8 cellular contexts compared by ENCODE assay signal in the genomic region with DNA sequence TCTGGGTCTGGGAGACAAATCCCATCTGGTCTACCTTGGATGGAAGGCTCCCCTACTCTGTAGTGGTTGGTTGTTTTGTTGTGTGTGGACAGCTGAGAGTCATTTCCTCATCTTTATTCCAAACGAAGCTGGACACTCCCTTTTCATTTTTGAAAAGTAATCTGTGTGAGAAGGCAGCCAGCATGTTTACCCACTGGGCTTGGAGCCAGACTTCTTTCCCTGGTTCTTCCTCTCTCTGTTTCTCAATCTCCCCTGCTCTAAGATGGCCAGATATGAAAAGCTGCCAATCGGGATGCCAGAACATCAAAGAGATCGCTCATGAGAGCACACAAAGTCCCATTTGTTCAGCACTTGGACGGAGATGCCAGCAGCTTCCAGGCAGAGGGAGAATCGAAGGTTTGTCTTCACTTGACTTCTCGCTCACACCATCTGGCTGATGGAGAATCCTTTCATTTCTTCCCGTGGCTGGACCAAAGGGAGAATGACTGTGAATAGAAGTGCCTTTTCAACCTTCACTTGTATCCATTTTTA.
A peak's percentile ranks its signal among the peaks of the same experiment; 100 is the strongest.
DNase-seq lines count a peak whose midpoint lies in the region; ATAC-seq, FAIRE-seq and TF ChIP-seq lines count a peak whose summit lies in the region.

No MANE protein-coding gene starts in this region.

- no peak for TF ChIP-seq CTCF in A549 (IDR thresholded peaks at IDR 0.05)
- no peak for TF ChIP-seq CTCF in kidney epithelial cell (IDR thresholded peaks at IDR 0.05; ENCODE audit: insufficient read depth, low read length, poor library complexity, severe bottlenecking)
- no peak for TF ChIP-seq CTCF in thoracic aorta (IDR thresholded peaks at IDR 0.05)

- FAIRE-seq in A549 (lab: Jason Lieb, UNC) = peak; percentile 99

- DNase-seq in A549 (ENCODE audit: low read depth in 1 of 2, low spot score in 1 of 2) (peak; percentile 67 to 96), MV-4-11 (lab: John Stamatoyannopoulos, UW) (peak; percentile 36), astrocyte of the hippocampus (ENCODE audit: low read depth, low spot score) (peak; percentile 75), kidney epithelial cell (ENCODE audit: low read depth) (peak; percentile 39), thoracic aorta (ENCODE audit: low spot score) (peak; percentile 10), RKO (ENCODE audit: low spot score) (no peak)

- POLR2A ChIA-PET in A549 (lab: Yijun Ruan, JAX) = interaction anchor here (1.3 to 1.6 kb wide), 3 partner anchors 109 to 308 kb away, joined by 4 to 9 read pairs (median 7); a partner anchor contains a TSS

- TF ChIP-seq POLR2A in A549 (IDR thresholded peaks at IDR 0.05; ENCODE audit: low read length) = no peak

- ATAC-seq in A549 (peak; percentile 93 to 95), thoracic aorta (ENCODE audit: insufficient number of reproducible peaks, low FRiP score, low read depth) (peak; percentile 45), GM19397 (IDR thresholded peaks at IDR 0.05; ENCODE audit: unreplicated experiment) (no peak), GM21367 (IDR thresholded peaks at IDR 0.05; ENCODE audit: unreplicated experiment) (no peak)

- no peaks in the 10 kb centered on the region for H3K27me3 ChIP-seq in kidney epithelial cell (ENCODE audit: control insufficient read depth, insufficient read depth, low read length)
- H3K27me3 ChIP-seq in thoracic aorta (replicated peaks; ENCODE audit: insufficient read depth) = no peaks in the 10 kb centered on the region

- peak overlapping the region; percentile 68 for H3K4me2 ChIP-seq in A549

- H3K4me1 ChIP-seq in A549 (peaks cover 28% of the 10 kb centered on the region), thoracic aorta (ENCODE audit: control insufficient read depth in 1 of 2, low read depth in 2 of 2) (peaks cover 3 to 8% of the 10 kb centered on the region in 2 donors)

- H3K9me3 ChIP-seq in A549 = no peaks in the 10 kb centered on the region
- no peaks in the 10 kb centered on the region for H3K9me3 ChIP-seq in thoracic aorta

- CTCF ChIA-PET in A549 (lab: Yijun Ruan, JAX) = interaction anchor here (0.6 to 1.4 kb wide), 5 partner anchors 11 to 657 kb away, joined by 3 to 4 read pairs (median 3); no protein-coding TSS in a partner anchor

- peak overlapping the region; percentile 65 to 81 for H3K27ac ChIP-seq in A549
- H3K27ac ChIP-seq in thoracic aorta = no peak overlapping the region

- H3K36me3 ChIP-seq in kidney epithelial cell (ENCODE audit: control insufficient read depth, insufficient read depth, low read length) = no peaks in the 10 kb centered on the region
- H3K36me3 ChIP-seq in thoracic aorta = no peaks in the 10 kb centered on the region

- 4% methylated on average over 7 of the region's 7 CpGs for WGBS in A549 (ENCODE audit: missing lambda C conversion rate)

- TF ChIP-seq RAD21 in A549 (conservative IDR thresholded peaks at IDR 0.05 in 1 of 2, IDR thresholded peaks at IDR 0.05 in 1 of 2) = peak; percentile 3 to 78; a peak in 3 of 5 replicates

- peak overlapping the region; percentile 14; the same call in 1 of the 3 replicates for H3K4me3 ChIP-seq in A549
- no peak overlapping the region for H3K4me3 ChIP-seq in kidney epithelial cell (ENCODE audit: low read depth, low read length)
- H3K4me3 ChIP-seq in thoracic aorta = peak overlapping the region; percentile 48

- peak; percentile 85 to 90; a peak in 3 of 5 replicates for TF ChIP-seq EP300 in A549 (IDR thresholded peaks at IDR 0.05)

TF ChIP-seq in A549, 52 proteins besides CTCF, POLR2A, EP300 and RAD21:
- TF ChIP-seq, protein P1, sequence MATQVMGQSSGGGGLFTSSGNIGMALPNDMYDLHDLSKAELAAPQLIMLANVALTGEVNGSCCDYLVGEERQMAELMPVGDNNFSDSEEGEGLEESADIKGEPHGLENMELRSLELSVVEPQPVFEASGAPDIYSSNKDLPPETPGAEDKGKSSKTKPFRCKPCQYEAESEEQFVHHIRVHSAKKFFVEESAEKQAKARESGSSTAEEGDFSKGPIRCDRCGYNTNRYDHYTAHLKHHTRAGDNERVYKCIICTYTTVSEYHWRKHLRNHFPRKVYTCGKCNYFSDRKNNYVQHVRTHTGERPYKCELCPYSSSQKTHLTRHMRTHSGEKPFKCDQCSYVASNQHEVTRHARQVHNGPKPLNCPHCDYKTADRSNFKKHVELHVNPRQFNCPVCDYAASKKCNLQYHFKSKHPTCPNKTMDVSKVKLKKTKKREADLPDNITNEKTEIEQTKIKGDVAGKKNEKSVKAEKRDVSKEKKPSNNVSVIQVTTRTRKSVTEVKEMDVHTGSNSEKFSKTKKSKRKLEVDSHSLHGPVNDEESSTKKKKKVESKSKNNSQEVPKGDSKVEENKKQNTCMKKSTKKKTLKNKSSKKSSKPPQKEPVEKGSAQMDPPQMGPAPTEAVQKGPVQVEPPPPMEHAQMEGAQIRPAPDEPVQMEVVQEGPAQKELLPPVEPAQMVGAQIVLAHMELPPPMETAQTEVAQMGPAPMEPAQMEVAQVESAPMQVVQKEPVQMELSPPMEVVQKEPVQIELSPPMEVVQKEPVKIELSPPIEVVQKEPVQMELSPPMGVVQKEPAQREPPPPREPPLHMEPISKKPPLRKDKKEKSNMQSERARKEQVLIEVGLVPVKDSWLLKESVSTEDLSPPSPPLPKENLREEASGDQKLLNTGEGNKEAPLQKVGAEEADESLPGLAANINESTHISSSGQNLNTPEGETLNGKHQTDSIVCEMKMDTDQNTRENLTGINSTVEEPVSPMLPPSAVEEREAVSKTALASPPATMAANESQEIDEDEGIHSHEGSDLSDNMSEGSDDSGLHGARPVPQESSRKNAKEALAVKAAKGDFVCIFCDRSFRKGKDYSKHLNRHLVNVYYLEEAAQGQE (IDR thresholded peaks at IDR 0.05) = peak; percentile 44; the same call in 1 of the 2 replicates
- TF ChIP-seq NPAS2 (CRISPR knock-in tag; IDR thresholded peaks at IDR 0.05; ENCODE audit: borderline replicate concordance) (no peak), KDM5A (IDR thresholded peaks at IDR 0.05) (no peak), FOSL2 (IDR thresholded peaks at IDR 0.05) (peak; percentile 74; the same call in 1 of the 2 replicates), FOSL2 (CRISPR knock-in tag; IDR thresholded peaks at IDR 0.05) (peak; percentile 59), ZSCAN20 (CRISPR knock-in tag; IDR thresholded peaks at IDR 0.05) (no peak), NFE2L2 (conservative IDR thresholded peaks at IDR 0.05; ENCODE audit: low read length) (no peak), GATA3 (IDR thresholded peaks at IDR 0.05; ENCODE audit: borderline replicate concordance) (peak; percentile 100), HDAC2 (IDR thresholded peaks at IDR 0.05) (no peak), CEBPB (IDR thresholded peaks at IDR 0.05) (peak; percentile 95 to 96), TP53 (CRISPR knock-in tag; IDR thresholded peaks at IDR 0.05) (no peak), PHF8 (IDR thresholded peaks at IDR 0.05; ENCODE audit: borderline replicate concordance, low read depth) (no peak), NR3C1 (IDR thresholded peaks at IDR 0.05) (no peak), JUNB (IDR thresholded peaks at IDR 0.05) (peak; percentile 91), JUN (IDR thresholded peaks at IDR 0.05) (peak; percentile 88 to 95), SMC3 (IDR thresholded peaks at IDR 0.05) (peak; percentile 70)
- TF ChIP-seq, protein P2, sequence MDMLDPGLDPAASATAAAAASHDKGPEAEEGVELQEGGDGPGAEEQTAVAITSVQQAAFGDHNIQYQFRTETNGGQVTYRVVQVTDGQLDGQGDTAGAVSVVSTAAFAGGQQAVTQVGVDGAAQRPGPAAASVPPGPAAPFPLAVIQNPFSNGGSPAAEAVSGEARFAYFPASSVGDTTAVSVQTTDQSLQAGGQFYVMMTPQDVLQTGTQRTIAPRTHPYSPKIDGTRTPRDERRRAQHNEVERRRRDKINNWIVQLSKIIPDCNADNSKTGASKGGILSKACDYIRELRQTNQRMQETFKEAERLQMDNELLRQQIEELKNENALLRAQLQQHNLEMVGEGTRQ (IDR thresholded peaks at IDR 0.05) = no peak
- TF ChIP-seq, protein P3, sequence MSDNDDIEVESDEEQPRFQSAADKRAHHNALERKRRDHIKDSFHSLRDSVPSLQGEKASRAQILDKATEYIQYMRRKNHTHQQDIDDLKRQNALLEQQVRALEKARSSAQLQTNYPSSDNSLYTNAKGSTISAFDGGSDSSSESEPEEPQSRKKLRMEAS (IDR thresholded peaks at IDR 0.05) = peak; percentile 68
- TF ChIP-seq, protein P4, sequence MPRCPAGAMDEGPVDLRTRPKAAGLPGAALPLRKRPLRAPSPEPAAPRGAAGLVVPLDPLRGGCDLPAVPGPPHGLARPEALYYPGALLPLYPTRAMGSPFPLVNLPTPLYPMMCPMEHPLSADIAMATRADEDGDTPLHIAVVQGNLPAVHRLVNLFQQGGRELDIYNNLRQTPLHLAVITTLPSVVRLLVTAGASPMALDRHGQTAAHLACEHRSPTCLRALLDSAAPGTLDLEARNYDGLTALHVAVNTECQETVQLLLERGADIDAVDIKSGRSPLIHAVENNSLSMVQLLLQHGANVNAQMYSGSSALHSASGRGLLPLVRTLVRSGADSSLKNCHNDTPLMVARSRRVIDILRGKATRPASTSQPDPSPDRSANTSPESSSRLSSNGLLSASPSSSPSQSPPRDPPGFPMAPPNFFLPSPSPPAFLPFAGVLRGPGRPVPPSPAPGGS (IDR thresholded peaks at IDR 0.05) = peak; percentile 98
- TF ChIP-seq, protein P5, sequence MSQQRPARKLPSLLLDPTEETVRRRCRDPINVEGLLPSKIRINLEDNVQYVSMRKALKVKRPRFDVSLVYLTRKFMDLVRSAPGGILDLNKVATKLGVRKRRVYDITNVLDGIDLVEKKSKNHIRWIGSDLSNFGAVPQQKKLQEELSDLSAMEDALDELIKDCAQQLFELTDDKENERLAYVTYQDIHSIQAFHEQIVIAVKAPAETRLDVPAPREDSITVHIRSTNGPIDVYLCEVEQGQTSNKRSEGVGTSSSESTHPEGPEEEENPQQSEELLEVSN (IDR thresholded peaks at IDR 0.05; ENCODE audit: borderline replicate concordance, low read depth) = peak; percentile 23; the same call in 1 of the 2 replicates
- TF ChIP-seq, protein P6, sequence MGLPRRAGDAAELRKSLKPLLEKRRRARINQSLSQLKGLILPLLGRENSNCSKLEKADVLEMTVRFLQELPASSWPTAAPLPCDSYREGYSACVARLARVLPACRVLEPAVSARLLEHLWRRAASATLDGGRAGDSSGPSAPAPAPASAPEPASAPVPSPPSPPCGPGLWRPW (IDR thresholded peaks at IDR 0.05) = peak; percentile 79

Comparison
In these comparisons a context has a peak if more than half of its experiments do, and no peak if none do; other contexts are left out.
1. ATAC-seq: peak in A549 (2 of 2) and thoracic aorta (single experiment); none in GM19397 (single experiment) and GM21367 (single experiment).
2. H3K27ac ChIP-seq: peak in A549 (2 of 2); none in thoracic aorta (0 of 2).